Comparison of ENCODE assay signal across 11 cellular contexts in the genomic region with DNA sequence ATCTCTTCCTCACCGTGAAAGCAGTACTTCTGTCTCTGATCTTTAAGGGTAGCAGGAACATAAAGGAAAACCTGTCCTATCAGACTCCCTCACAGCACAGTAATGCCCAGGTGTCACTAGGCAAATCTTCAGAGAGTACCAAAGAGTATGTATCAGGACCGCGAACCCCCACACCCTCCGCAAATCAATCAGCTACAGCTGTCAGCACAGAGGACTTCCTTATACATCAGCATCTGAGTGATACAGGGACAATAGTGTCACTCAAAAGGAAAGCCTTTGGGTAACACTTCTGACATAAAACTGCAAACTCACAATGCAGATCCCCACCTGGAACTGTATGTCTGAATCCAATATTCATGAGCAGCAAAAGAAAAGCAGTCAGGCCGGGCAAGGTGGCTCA. TPM values are rescaled to one million over a fixed set of nuclear protein-coding genes. Genes with fewer than 3 reads are reported as not detected.
DNase-seq lines count a peak whose midpoint lies in the region; ATAC-seq and TF ChIP-seq lines count a peak whose summit lies in the region.
"Had no signal": no experiment of that assay in that cellular context is flagged by ENCODE, and none has a peak within 500 bp of the region (broad histone marks: within the 10 kb centered on the region; RNA-seq: fewer than 3 reads in every experiment).

No MANE protein-coding gene starts in this region.

- H3K4me1 ChIP-seq in mucosa of rectum (ENCODE audit: control insufficient read depth in 2 of 2, insufficient read depth in 2 of 2, low read length in 2 of 2) = peaks cover 33 to 41% of the 10 kb centered on the region in 2 donors

- no peaks in the 10 kb centered on the region for H3K27me3 ChIP-seq in mucosa of rectum (ENCODE audit: control insufficient read depth in 2 of 2, insufficient read depth in 2 of 2, low read length in 2 of 2)
- H3K27me3 ChIP-seq: MG63 had no signal

- POLR2A ChIA-PET in WTC11 (lab: Charles Lee) = no interaction called here

- CTCF ChIA-PET in WTC11 (lab: Charles Lee) = no interaction called here

- no peaks in the 10 kb centered on the region for H3K9me3 Mint-ChIP-seq in stimulated activated naive CD8-positive, alpha-beta T cell treated with anti-CD3 and anti-CD28 coated beads, Interleukin-15, Interleukin-2, amounts not matched to agents 100 ng/mL and 50 ng/mL, for 24 hours
- no peaks in the 10 kb centered on the region for H3K9me3 Mint-ChIP-seq in WTC11

- no peak for ATAC-seq in stimulated activated naive CD8-positive, alpha-beta T cell treated with anti-CD3 and anti-CD28 coated beads, Interleukin-15, Interleukin-2, amounts not matched to agents 100 U/mL and 50 U/mL, for 24 hours
- no peak for ATAC-seq in WTC11
- ATAC-seq in HG03045 (IDR thresholded peaks at IDR 0.05; ENCODE audit: unreplicated experiment) = no peak
- ATAC-seq in GM18502 (IDR thresholded peaks at IDR 0.05; ENCODE audit: poor library complexity, unreplicated experiment) = no peak

- H3K27ac Mint-ChIP-seq in stimulated activated naive CD8-positive, alpha-beta T cell treated with anti-CD3 and anti-CD28 coated beads, Interleukin-15, Interleukin-2, amounts not matched to agents 100 ng/mL and 50 ng/mL, for 24 hours = peak overlapping the region; percentile 26
- peak overlapping the region; percentile 37; the same call in 1 of the 2 replicates for H3K27ac Mint-ChIP-seq in WTC11

- peaks cover 53% of the 10 kb centered on the region for H3K4me1 Mint-ChIP-seq in stimulated activated naive CD8-positive, alpha-beta T cell treated with anti-CD3 and anti-CD28 coated beads, Interleukin-15, Interleukin-2, amounts not matched to agents 100 ng/mL and 50 ng/mL, for 24 hours (ENCODE audit: low read depth)
- peaks cover 41% of the 10 kb centered on the region for H3K4me1 Mint-ChIP-seq in WTC11

- no peaks in the 10 kb centered on the region for H3K9me3 ChIP-seq in mucosa of rectum (ENCODE audit: control insufficient read depth in 2 of 2, low read length in 2 of 2)
- H3K9me3 ChIP-seq: MG63 had no signal

- H3K9ac ChIP-seq in mucosa of rectum (ENCODE audit: low read depth in 1 of 2, low read length in 2 of 2) = peak overlapping the region; percentile 9 to 41

- H3K36me3 ChIP-seq in mucosa of rectum (ENCODE audit: control insufficient read depth in 2 of 2, insufficient read depth in 2 of 2, low read length in 2 of 2) = peaks cover 0 to 6% of the 10 kb centered on the region in 2 donors

- H3K36me3 Mint-ChIP-seq in stimulated activated naive CD8-positive, alpha-beta T cell treated with anti-CD3 and anti-CD28 coated beads, Interleukin-15, Interleukin-2, amounts not matched to agents 100 ng/mL and 50 ng/mL, for 24 hours (ENCODE audit: low read depth) = peaks cover 45% of the 10 kb centered on the region
- H3K36me3 Mint-ChIP-seq in WTC11 = peaks cover 14% of the 10 kb centered on the region

- H3K4me3 Mint-ChIP-seq in stimulated activated naive CD8-positive, alpha-beta T cell treated with anti-CD3 and anti-CD28 coated beads, Interleukin-15, Interleukin-2, amounts not matched to agents 100 ng/mL and 50 ng/mL, for 24 hours = peak overlapping the region; percentile 72
- H3K4me3 Mint-ChIP-seq in WTC11 = peak overlapping the region; percentile 87

- TF ChIP-seq CTCF in WTC11 (IDR thresholded peaks at IDR 0.05) = no peak

- H3K4me3 ChIP-seq in mucosa of rectum (ENCODE audit: low read length in 2 of 2) = peak overlapping the region in 1 of 2 donors; percentile 3
- H3K4me3 ChIP-seq: lung, MG63 had no signal

- H3K27ac ChIP-seq in mucosa of rectum (ENCODE audit: low read depth in 2 of 2, low read length in 2 of 2) = peak overlapping the region; percentile 49 to 67
- H3K27ac ChIP-seq in substantia nigra (ENCODE audit: low read depth, low read length, poor library complexity, severe bottlenecking) = no peak overlapping the region

- no peak for DNase-seq in stimulated activated naive CD8-positive, alpha-beta T cell treated with anti-CD3 and anti-CD28 coated beads, Interleukin-15, Interleukin-2, amounts not matched to agents 100 U/mL and 50 U/mL, for 24 hours
- DNase-seq in WTC11 (ENCODE audit: low spot score) (no peak), substantia nigra (lab: John Stamatoyannopoulos, UW) (no peak), NCI-H1048 (lab: John Stamatoyannopoulos, UW) (no peak)
- DNase-seq: MG63, NCI-H226 had no signal

- no peaks in the 10 kb centered on the region for H3K27me3 Mint-ChIP-seq in stimulated activated naive CD8-positive, alpha-beta T cell treated with anti-CD3 and anti-CD28 coated beads, Interleukin-15, Interleukin-2, amounts not matched to agents 100 ng/mL and 50 ng/mL, for 24 hours
- no peaks in the 10 kb centered on the region for H3K27me3 Mint-ChIP-seq in WTC11 (ENCODE audit: low read depth)

TF ChIP-seq in WTC11, 78 proteins besides CTCF, POLR2A, EP300 and RAD21 (continues in another document):
- no peak for TF ChIP-seq MLX (CRISPR knock-in tag; IDR thresholded peaks at IDR 0.05)
- TF ChIP-seq ZNF396 (CRISPR knock-in tag; IDR thresholded peaks at IDR 0.05; ENCODE audit: borderline replicate concordance) = no peak
- no peak for TF ChIP-seq CREB1 (CRISPR knock-in tag; IDR thresholded peaks at IDR 0.05)
- TF ChIP-seq ZNF423 (CRISPR knock-in tag; IDR thresholded peaks at IDR 0.05) = no peak
- no peak for TF ChIP-seq RORB (CRISPR knock-in tag; IDR thresholded peaks at IDR 0.05)
- TF ChIP-seq GTF2I (CRISPR knock-in tag; conservative IDR thresholded peaks at IDR 0.05) = no peak
- TF ChIP-seq, protein P1, sequence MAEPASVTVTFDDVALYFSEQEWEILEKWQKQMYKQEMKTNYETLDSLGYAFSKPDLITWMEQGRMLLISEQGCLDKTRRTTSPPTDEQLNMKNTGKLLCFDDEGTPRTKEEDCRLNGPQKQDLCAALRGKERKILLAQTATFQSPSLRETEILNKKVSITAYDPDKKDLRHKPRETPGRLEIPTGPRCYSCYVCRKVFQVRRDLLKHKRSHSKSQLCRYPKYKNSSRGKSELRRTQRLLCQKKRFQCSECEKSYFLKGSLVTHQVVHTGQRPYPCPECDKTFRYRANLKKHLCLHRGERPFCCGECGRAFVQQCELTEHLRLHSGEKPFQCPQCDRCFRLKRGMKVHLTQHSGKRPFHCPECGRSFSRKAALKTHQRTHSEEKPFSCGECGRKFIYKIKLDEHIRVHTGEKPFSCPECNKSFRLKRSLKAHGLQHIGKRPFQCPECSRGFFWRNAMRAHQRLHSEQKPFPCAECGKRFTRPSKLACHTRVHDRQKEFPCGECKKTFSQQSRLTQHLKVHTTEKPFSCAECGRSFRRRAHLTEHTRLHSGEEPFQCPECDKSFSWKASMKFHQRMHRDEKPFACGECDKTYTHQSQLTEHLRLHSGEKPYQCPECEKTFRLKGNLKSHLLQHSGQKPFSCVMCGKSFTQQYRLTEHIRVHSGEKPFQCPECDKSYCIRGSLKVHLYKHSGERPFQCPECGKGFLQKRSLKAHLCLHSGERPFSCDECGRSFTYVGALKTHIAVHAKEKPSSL (CRISPR knock-in tag; conservative IDR thresholded peaks at IDR 0.05) = no peak
- TF ChIP-seq, protein P2, sequence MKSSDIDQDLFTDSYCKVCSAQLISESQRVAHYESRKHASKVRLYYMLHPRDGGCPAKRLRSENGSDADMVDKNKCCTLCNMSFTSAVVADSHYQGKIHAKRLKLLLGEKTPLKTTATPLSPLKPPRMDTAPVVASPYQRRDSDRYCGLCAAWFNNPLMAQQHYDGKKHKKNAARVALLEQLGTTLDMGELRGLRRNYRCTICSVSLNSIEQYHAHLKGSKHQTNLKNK (CRISPR knock-in tag; IDR thresholded peaks at IDR 0.05) = no peak
- no peak for TF ChIP-seq ERG (CRISPR knock-in tag; IDR thresholded peaks at IDR 0.05)
- TF ChIP-seq FOXP1 (CRISPR knock-in tag; IDR thresholded peaks at IDR 0.05; ENCODE audit: borderline replicate concordance) = no peak
- no peak for TF ChIP-seq NR1H2 (CRISPR knock-in tag; IDR thresholded peaks at IDR 0.05)
- TF ChIP-seq, protein P3, sequence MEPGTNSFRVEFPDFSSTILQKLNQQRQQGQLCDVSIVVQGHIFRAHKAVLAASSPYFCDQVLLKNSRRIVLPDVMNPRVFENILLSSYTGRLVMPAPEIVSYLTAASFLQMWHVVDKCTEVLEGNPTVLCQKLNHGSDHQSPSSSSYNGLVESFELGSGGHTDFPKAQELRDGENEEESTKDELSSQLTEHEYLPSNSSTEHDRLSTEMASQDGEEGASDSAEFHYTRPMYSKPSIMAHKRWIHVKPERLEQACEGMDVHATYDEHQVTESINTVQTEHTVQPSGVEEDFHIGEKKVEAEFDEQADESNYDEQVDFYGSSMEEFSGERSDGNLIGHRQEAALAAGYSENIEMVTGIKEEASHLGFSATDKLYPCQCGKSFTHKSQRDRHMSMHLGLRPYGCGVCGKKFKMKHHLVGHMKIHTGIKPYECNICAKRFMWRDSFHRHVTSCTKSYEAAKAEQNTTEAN (CRISPR knock-in tag; IDR thresholded peaks at IDR 0.05) = no peak
- TF ChIP-seq, protein P4, sequence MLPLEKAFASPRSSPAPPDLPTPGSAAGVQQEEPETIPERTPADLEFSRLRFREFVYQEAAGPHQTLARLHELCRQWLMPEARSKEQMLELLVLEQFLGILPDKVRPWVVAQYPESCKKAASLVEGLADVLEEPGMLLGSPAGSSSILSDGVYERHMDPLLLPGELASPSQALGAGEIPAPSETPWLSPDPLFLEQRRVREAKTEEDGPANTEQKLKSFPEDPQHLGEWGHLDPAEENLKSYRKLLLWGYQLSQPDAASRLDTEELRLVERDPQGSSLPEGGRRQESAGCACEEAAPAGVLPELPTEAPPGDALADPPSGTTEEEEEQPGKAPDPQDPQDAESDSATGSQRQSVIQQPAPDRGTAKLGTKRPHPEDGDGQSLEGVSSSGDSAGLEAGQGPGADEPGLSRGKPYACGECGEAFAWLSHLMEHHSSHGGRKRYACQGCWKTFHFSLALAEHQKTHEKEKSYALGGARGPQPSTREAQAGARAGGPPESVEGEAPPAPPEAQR (CRISPR knock-in tag; IDR thresholded peaks at IDR 0.05) = no peak
- no peak for TF ChIP-seq GABPB1 (CRISPR knock-in tag; IDR thresholded peaks at IDR 0.05)

RNA-seq across cellular contexts. Expression of gene AFG3L2, which starts 2.6 kb away (rescaled TPM):
- 73.9 to 109 TPM (median 76.0 TPM) in 3 replicates for total RNA-seq in WTC11 (2021)

RNA-seq across cellular contexts. Expression of gene PRELID3A, which starts 33.3 kb away (rescaled TPM):
- 10.4 to 13.0 TPM (median 10.5 TPM) in 3 replicates for total RNA-seq in WTC11 (2021)
